In genomic region chr3:123002749-123003497, GRCh38 we compare ENCODE assay signal across 31 cellular contexts. TPM values are rescaled to one million over a fixed set of nuclear protein-coding genes. Genes with fewer than 3 reads are reported as not detected.
"Had no signal": no experiment of that assay in that cellular context is flagged by ENCODE, and none has a peak within 500 bp of the region (broad histone marks: within the 10 kb centered on the region; RNA-seq: fewer than 3 reads in every experiment).

No MANE protein-coding gene starts in this region.

- H3K36me3 Mint-ChIP-seq: activated naive CD4-positive, alpha-beta T cell treated with anti-CD3 and anti-CD28 coated beads, Interleukin-2, amount 50 U/mL, for 72 hours had no signal

- H3K4me2 ChIP-seq: SK-N-SH had no signal

- H3K4me3 ChIP-seq: adrenal gland, body of pancreas, breast epithelium, SJSA1 had no signal

- H3K9me3 Mint-ChIP-seq: activated CD4-positive, alpha-beta T cell treated with anti-CD3 and anti-CD28 coated beads, Interleukin-2, amount 10 ng/mL, durations not matched to agents 24 days and 14 days; activated CD8-positive, alpha-beta T cell treated with anti-CD3 and anti-CD28 coated beads for 36 hours; activated naive CD4-positive, alpha-beta T cell treated with anti-CD3 and anti-CD28 coated beads, Interleukin-2, amount 50 U/mL, for 72 hours; activated T-cell treated with anti-CD3 and anti-CD28 coated beads, Interleukin-2, amount 50 U/mL, for 72 hours; activated T-helper 2 cell treated with anti-CD3 and anti-CD28 coated beads, Interferon-gamma antibody, Interleukin-2, Interleukin-4, amounts not matched to agents 10 μg/mL and 5 μg/mL and 100 μg/mL, durations not matched to agents 14 hours and 24 hours and 36 hours; T-helper 1 cell treated with Interleukin-12 subunit alpha and Interleukin-12 subunit beta and Interleukin-4 antibody, amounts not matched to agents 30 μg/mL and 1 μg/mL, for 36 hours; T-helper 2 cell treated with Interferon-gamma antibody and Interleukin-4, amounts not matched to agents 5 μg/mL and 100 μg/mL, for 36 hours had no signal

- H3K27ac ChIP-seq: adrenal gland, body of pancreas, breast epithelium, SJSA1 had no signal

- ATAC-seq: activated CD8-positive, alpha-beta T cell treated with anti-CD3 and anti-CD28 coated beads for 36 hours; activated T-cell treated with anti-CD3 and anti-CD28 coated beads, Interleukin-2, amount 50 U/mL, for 72 hours; body of pancreas had no signal

- H3K36me3 ChIP-seq: adrenal gland, breast epithelium, SJSA1 had no signal

- H3K9me3 ChIP-seq: adrenal gland, body of pancreas, breast epithelium, SJSA1, SK-N-SH had no signal

- H3K27me3 ChIP-seq: adrenal gland, body of pancreas, breast epithelium had no signal

- H3K4me3 Mint-ChIP-seq: activated CD4-positive, alpha-beta T cell treated with anti-CD3 and anti-CD28 coated beads, Interleukin-2, amount 10 ng/mL, durations not matched to agents 24 days and 14 days; activated CD8-positive, alpha-beta T cell treated with anti-CD3 and anti-CD28 coated beads for 36 hours; activated T-cell treated with anti-CD3 and anti-CD28 coated beads, Interleukin-2, amount 50 U/mL, for 72 hours; T-helper 1 cell treated with Interleukin-12 subunit alpha and Interleukin-12 subunit beta and Interleukin-4 antibody, amounts not matched to agents 30 μg/mL and 1 μg/mL, for 36 hours; T-helper 2 cell treated with Interferon-gamma antibody and Interleukin-4, amounts not matched to agents 5 μg/mL and 100 μg/mL, for 36 hours had no signal

- H3K4me1 ChIP-seq: adrenal gland, body of pancreas, breast epithelium, SJSA1 had no signal

- H3K27ac Mint-ChIP-seq: activated CD4-positive, alpha-beta T cell treated with anti-CD3 and anti-CD28 coated beads, Interleukin-2, amount 10 ng/mL, durations not matched to agents 24 days and 14 days; activated CD8-positive, alpha-beta T cell treated with anti-CD3 and anti-CD28 coated beads for 36 hours; activated naive CD4-positive, alpha-beta T cell treated with anti-CD3 and anti-CD28 coated beads, Interleukin-2, amount 50 U/mL, for 72 hours; activated T-cell treated with anti-CD3 and anti-CD28 coated beads, Interleukin-2, amount 50 U/mL, for 72 hours; activated T-helper 2 cell treated with anti-CD3 and anti-CD28 coated beads, Interferon-gamma antibody, Interleukin-2, Interleukin-4, amounts not matched to agents 10 μg/mL and 5 μg/mL and 100 μg/mL, durations not matched to agents 14 hours and 24 hours and 36 hours; T-helper 1 cell treated with Interleukin-12 subunit alpha and Interleukin-12 subunit beta and Interleukin-4 antibody, amounts not matched to agents 30 μg/mL and 1 μg/mL, for 36 hours; T-helper 2 cell treated with Interferon-gamma antibody and Interleukin-4, amounts not matched to agents 5 μg/mL and 100 μg/mL, for 36 hours had no signal

- DNase-seq: activated CD4-positive, alpha-beta T cell treated with anti-CD3 and anti-CD28 coated beads, Interleukin-2, amount 10 ng/mL, durations not matched to agents 24 days and 14 days; activated CD4-positive, alpha-beta T cell treated with anti-CD3 and anti-CD28 coated beads, Interleukin-2, amount 50 U/mL, for 4 hours; activated CD8-positive, alpha-beta T cell treated with anti-CD3 and anti-CD28 coated beads for 36 hours; activated gamma-delta T cell; activated naive CD4-positive, alpha-beta T cell treated with Interleukin-2 at 50 U/mL for 16 hours; activated T-cell treated with anti-CD3 and anti-CD28 coated beads, Interleukin-2, amount 50 U/mL, for 1 hour; activated T-cell treated with anti-CD3 and anti-CD28 coated beads, Interleukin-2, amount 50 U/mL, for 72 hours; adrenal gland; body of pancreas; caudate nucleus; cerebellar nuclear complex; MM.1S; MV-4-11; NCI-H1092; NCI-H1436 treated with DMSO at 0.1 percent for 48 hours; NCI-H1694 treated with DMSO at 0.1 percent for 48 hours; NCI-H2029; NCI-H345; NCI-H524 treated with DMSO at 0.1 percent for 48 hours; NK-92 treated with Interleukin-12 subunit alpha and Interleukin-12 subunit beta, amount 100 ng/mL, for 24 hours; SHP77; SK-N-SH had no signal

- H3K9ac ChIP-seq: SK-N-SH had no signal

- FAIRE-seq: astrocyte, TTC549 had no signal

RNA-seq across cellular contexts. Expression of gene SEMA5B, which starts 24.6 kb away (rescaled TPM):
- total RNA-seq: activated CD4-positive, alpha-beta T cell treated with anti-CD3 and anti-CD28 coated beads, Interleukin-2, amount 10 ng/mL, durations not matched to agents 24 days and 14 days; activated CD8-positive, alpha-beta memory T cell treated with anti-CD3 and anti-CD28 coated beads for 36 hours; activated CD8-positive, alpha-beta T cell treated with anti-CD3 and anti-CD28 coated beads for 36 hours; activated naive CD4-positive, alpha-beta T cell treated with anti-CD3 and anti-CD28 coated beads, Interleukin-2, amount 50 U/mL, for 72 hours; activated T-cell treated with anti-CD3 and anti-CD28 coated beads, Interleukin-2, amount 50 U/mL, for 72 hours; activated T-helper 2 cell treated with anti-CD3 and anti-CD28 coated beads, Interferon-gamma antibody, Interleukin-2, Interleukin-4, amounts not matched to agents 10 μg/mL and 5 μg/mL and 100 μg/mL, durations not matched to agents 14 hours and 24 hours and 36 hours; SJSA1 had no signal
